ENCODE assay signal across 1 cellular context in genomic region chr22:17171313-17172171, GRCh38.
TF ChIP-seq lines count a peak whose summit lies in the region.

No MANE protein-coding gene starts in this region.

TF ChIP-seq in HepG2, 621 proteins besides CTCF, POLR2A, EP300 and RAD21 (continued from another document):
- TF ChIP-seq, protein P1, sequence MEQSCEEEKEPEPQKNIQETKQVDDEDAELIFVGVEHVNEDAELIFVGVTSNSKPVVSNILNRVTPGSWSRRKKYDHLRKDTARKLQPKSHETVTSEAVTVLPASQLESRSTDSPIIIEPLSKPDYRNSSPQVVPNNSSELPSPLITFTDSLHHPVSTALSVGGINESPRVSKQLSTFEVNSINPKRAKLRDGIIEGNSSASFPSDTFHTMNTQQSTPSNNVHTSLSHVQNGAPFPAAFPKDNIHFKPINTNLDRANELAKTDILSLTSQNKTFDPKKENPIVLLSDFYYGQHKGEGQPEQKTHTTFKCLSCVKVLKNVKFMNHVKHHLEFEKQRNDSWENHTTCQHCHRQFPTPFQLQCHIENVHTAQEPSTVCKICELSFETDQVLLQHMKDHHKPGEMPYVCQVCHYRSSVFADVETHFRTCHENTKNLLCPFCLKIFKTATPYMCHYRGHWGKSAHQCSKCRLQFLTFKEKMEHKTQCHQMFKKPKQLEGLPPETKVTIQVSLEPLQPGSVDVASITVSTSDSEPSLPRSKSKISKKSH (CRISPR knock-in tag; IDR thresholded peaks at IDR 0.05; ENCODE audit: borderline replicate concordance): no peak
- TF ChIP-seq TAF15 (IDR thresholded peaks at IDR 0.05; ENCODE audit: low read depth, low read length, poor library complexity, severe bottlenecking) (peak; percentile 83), ZNF3 (CRISPR knock-in tag; IDR thresholded peaks at IDR 0.05) (no peak), NCOA2 (CRISPR knock-in tag; IDR thresholded peaks at IDR 0.05) (no peak), ZNF292 (CRISPR knock-in tag; IDR thresholded peaks at IDR 0.05; ENCODE audit: borderline replicate concordance, low read depth) (no peak), ZNF496 (CRISPR knock-in tag; IDR thresholded peaks at IDR 0.05; ENCODE audit: insufficient replicate concordance) (no peak), ZNF841 (CRISPR knock-in tag; IDR thresholded peaks at IDR 0.05; ENCODE audit: borderline replicate concordance) (no peak), LCORL (IDR thresholded peaks at IDR 0.05) (no peak), LCORL (CRISPR knock-in tag; IDR thresholded peaks at IDR 0.05) (peak; percentile 9; the same call in 1 of the 2 replicates)
- TF ChIP-seq, protein P2, sequence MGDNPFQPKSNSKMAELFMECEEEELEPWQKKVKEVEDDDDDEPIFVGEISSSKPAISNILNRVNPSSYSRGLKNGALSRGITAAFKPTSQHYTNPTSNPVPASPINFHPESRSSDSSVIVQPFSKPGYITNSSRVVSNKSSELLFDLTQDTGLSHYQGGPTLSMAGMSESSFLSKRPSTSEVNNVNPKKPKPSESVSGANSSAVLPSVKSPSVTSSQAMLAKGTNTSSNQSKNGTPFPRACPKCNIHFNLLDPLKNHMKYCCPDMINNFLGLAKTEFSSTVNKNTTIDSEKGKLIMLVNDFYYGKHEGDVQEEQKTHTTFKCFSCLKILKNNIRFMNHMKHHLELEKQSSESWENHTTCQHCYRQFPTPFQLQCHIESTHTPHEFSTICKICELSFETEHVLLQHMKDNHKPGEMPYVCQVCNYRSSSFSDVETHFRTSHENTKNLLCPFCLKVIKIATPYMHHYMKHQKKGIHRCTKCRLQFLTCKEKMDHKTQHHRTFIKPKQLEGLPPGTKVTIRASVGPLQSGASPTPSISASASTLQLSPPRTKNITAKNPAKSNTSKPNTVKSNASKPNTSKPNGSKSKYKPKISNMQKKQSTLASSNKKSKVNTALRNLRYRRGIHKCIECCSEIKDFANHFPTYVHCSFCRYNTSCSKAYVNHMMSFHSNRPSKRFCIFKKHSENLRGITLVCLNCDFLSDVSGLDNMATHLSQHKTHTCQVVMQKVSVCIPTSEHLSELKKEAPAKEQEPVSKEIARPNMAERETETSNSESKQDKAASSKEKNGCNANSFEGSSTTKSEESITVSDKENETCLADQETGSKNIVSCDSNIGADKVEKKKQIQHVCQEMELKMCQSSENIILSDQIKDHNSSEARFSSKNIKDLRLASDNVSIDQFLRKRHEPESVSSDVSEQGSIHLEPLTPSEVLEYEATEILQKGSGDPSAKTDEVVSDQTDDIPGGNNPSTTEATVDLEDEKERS (CRISPR knock-in tag; IDR thresholded peaks at IDR 0.05): peak; percentile 65; the same call in 1 of the 2 replicates
